In the genomic region with DNA sequence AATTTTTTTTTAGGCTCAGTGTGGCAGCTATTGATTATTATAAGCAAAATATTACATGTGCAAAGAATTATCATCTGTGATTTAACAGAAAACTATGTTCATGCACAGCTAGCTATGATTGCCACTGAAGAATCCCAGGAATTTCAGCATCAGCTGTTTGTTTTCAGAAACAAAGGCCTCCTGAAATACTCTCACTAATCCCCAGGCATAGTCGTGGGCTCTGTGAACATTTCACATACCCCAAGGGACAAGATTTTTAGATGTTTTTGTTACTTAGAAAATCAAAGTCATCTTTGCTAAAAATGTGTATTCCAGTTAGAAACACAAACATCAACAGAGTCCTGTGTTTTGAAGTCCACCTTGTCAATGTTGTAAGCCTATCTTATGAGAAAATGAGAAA, we compare ENCODE assay signal across 15 cellular contexts.
DNase-seq lines count a peak whose midpoint lies in the region; ATAC-seq and TF ChIP-seq lines count a peak whose summit lies in the region.
"Had no signal": no experiment of that assay in that cellular context is flagged by ENCODE, and none has a peak within 500 bp of the region (broad histone marks: within the 10 kb centered on the region; RNA-seq: fewer than 3 reads in every experiment).

No MANE protein-coding gene starts in this region.

- TF ChIP-seq CTCF in cardiac muscle cell (IDR thresholded peaks at IDR 0.05; ENCODE audit: low read depth, low read length) (no peak), left ventricle myocardium inferior (IDR thresholded peaks at IDR 0.05; ENCODE audit: borderline replicate concordance) (no peak), astrocyte of the cerebellum (IDR thresholded peaks at IDR 0.05; ENCODE audit: low read depth, low read length, missing control alignments) (no peak)

- no peak overlapping the region for H3K9ac ChIP-seq in iPS-18a (ENCODE audit: low read length)

- in situ Hi-C loops in astrocyte of the cerebellum (cut with HindIII; ENCODE audit: low sequenced_read_pairs), result no loop called here

- H3K27ac ChIP-seq in cardiac muscle cell (no peak overlapping the region), left ventricle myocardium inferior (replicated peaks) (no peak overlapping the region), iPS-18a (ENCODE audit: low read length) (peak overlapping the region; percentile 70)
- H3K27ac ChIP-seq: 22Rv1, esophagus muscularis mucosa had no signal

- intact Hi-C loops in left ventricle myocardium inferior (cut with micrococcal nuclease), result no loop called here

- DNase-seq in cardiac muscle cell (ENCODE audit: low read depth in 1 of 2, low spot score in 1 of 2) (peak; percentile 5 to 63), left ventricle myocardium inferior (no peak), astrocyte of the cerebellum (ENCODE audit: low read depth) (peak; percentile 24), pons (ENCODE audit: low spot score) (no peak), medulla oblongata (ENCODE audit: extremely low spot score) (no peak), NCI-H1417 treated with DMSO at 0.1 percent for 48 hours (lab: John Stamatoyannopoulos, UW) (no peak)
- DNase-seq: activated CD8-positive, alpha-beta memory T cell treated with anti-CD3 and anti-CD28 coated beads for 24 hours; activated gamma-delta T cell treated with Interleukin-2 at 50 U/mL for 16 hours; NCI-H1105 treated with DMSO at 0.1 percent for 48 hours; NCI-H510A; T-helper 9 cell had no signal

- H3K9me3 ChIP-seq in cardiac muscle cell (ENCODE audit: low read depth), result no peaks in the 10 kb centered on the region
- H3K9me3 ChIP-seq in left ventricle myocardium inferior (replicated peaks), result no peaks in the 10 kb centered on the region
- H3K9me3 ChIP-seq in iPS-18a (ENCODE audit: control insufficient read depth, low read depth, low read length), result no peaks in the 10 kb centered on the region
- H3K9me3 ChIP-seq: esophagus muscularis mucosa had no signal

- H3K27me3 ChIP-seq in cardiac muscle cell, result no peaks in the 10 kb centered on the region
- H3K27me3 ChIP-seq in left ventricle myocardium inferior (ENCODE audit: low read depth), result no peaks in the 10 kb centered on the region
- H3K27me3 ChIP-seq in iPS-18a (ENCODE audit: control insufficient read depth, insufficient read depth, low read length), result no peaks in the 10 kb centered on the region
- H3K27me3 ChIP-seq: esophagus muscularis mucosa had no signal

- no peak overlapping the region for H3K4me3 ChIP-seq in cardiac muscle cell
- no peak overlapping the region for H3K4me3 ChIP-seq in left ventricle myocardium inferior
- no peak overlapping the region for H3K4me3 ChIP-seq in astrocyte of the cerebellum (ENCODE audit: low read depth, low read length)
- no peak overlapping the region for H3K4me3 ChIP-seq in iPS-18a (ENCODE audit: low read length)
- H3K4me3 ChIP-seq: esophagus muscularis mucosa had no signal

- H3K36me3 ChIP-seq in cardiac muscle cell, result peaks cover 11% of the 10 kb centered on the region
- peaks cover 44% of the 10 kb centered on the region for H3K36me3 ChIP-seq in left ventricle myocardium inferior
- H3K36me3 ChIP-seq in iPS-18a (ENCODE audit: control insufficient read depth, low read depth, low read length), result peaks cover 44% of the 10 kb centered on the region

- ATAC-seq in GM19351 (IDR thresholded peaks at IDR 0.05; ENCODE audit: unreplicated experiment), result no peak

- H3K4me1 ChIP-seq in cardiac muscle cell (ENCODE audit: low read depth) (peaks cover 10% of the 10 kb centered on the region), left ventricle myocardium inferior (no peaks in the 10 kb centered on the region), iPS-18a (ENCODE audit: control insufficient read depth, low read depth, low read length) (peaks cover 8% of the 10 kb centered on the region)

Comparison
In these comparisons a context has a peak if more than half of its experiments do, and no peak if none do; other contexts are left out.
1. DNase-seq: peak in cardiac muscle cell (2 of 2) and astrocyte of the cerebellum (single experiment); none in left ventricle myocardium inferior (single experiment), pons (single experiment), medulla oblongata (single experiment) and NCI-H1417 treated with DMSO at 0.1 percent for 48 hours (single experiment).